Comparison of ENCODE assay signal across 1 cellular context in genomic region chr19:54189668-54190502, GRCh38.
TF ChIP-seq lines count a peak whose summit lies in the region.

No MANE protein-coding gene starts in this region.

TF ChIP-seq in K562, 482 proteins besides CTCF, POLR2A, EP300 and RAD21 (continued from another document and continues in another):
- no peak for TF ChIP-seq SETDB1 (IDR thresholded peaks at IDR 0.05; ENCODE audit: low read length)
- TF ChIP-seq ZNF12 (CRISPR knock-in tag; IDR thresholded peaks at IDR 0.05), result no peak
- TF ChIP-seq KDM5B (IDR thresholded peaks at IDR 0.05; ENCODE audit: insufficient replicate concordance, low read depth, low read length), result peak; percentile 28
- TF ChIP-seq E2F8 (IDR thresholded peaks at IDR 0.05; ENCODE audit: low read depth, partially characterized antibody), result peak; percentile 74
- TF ChIP-seq FOS (IDR thresholded peaks at IDR 0.05; ENCODE audit: extremely low read depth, insufficient read length), result no peak
- TF ChIP-seq ZBTB43 (CRISPR knock-in tag; IDR thresholded peaks at IDR 0.05), result no peak
- no peak for TF ChIP-seq BMI1 (IDR thresholded peaks at IDR 0.05; ENCODE audit: low read length)
- no peak for TF ChIP-seq ZNF717 (CRISPR knock-in tag; IDR thresholded peaks at IDR 0.05)
- 0 out of 4 replicates have a peak, but pooled peaks of 1 of the 2 experiments have one; percentile 35 for TF ChIP-seq SIN3A (IDR thresholded peaks at IDR 0.05; ENCODE audit: borderline replicate concordance in 2 of 2, control insufficient read depth in 1 of 2, low read depth in 2 of 2, low read length in 2 of 2)
- TF ChIP-seq KDM1A (IDR thresholded peaks at IDR 0.05), result no peak
- TF ChIP-seq POLR2H (tag; IDR thresholded peaks at IDR 0.05; ENCODE audit: low read depth), result peak; percentile 74
- TF ChIP-seq PHF8 (IDR thresholded peaks at IDR 0.05; ENCODE audit: borderline replicate concordance, low read length), result peak; percentile 77; the same call in 1 of the 2 replicates
- TF ChIP-seq ZNF507 (tag; conservative IDR thresholded peaks at IDR 0.05), result no peak
- TF ChIP-seq ZNF232 (CRISPR knock-in tag; IDR thresholded peaks at IDR 0.05), result no peak
- TF ChIP-seq ZNF140 (CRISPR knock-in tag; IDR thresholded peaks at IDR 0.05), result no peak
- peak; percentile 77; the same call in 1 of the 2 replicates for TF ChIP-seq SPI1 (IDR thresholded peaks at IDR 0.05; ENCODE audit: borderline replicate concordance, low read depth, low read length)
- TF ChIP-seq NFRKB (IDR thresholded peaks at IDR 0.05; ENCODE audit: low read depth), result 0 out of 2 replicates have a peak, but pooled peaks have one; percentile 61
- no peak for TF ChIP-seq HMBOX1 (IDR thresholded peaks at IDR 0.05)
- TF ChIP-seq MCM5 (IDR thresholded peaks at IDR 0.05; ENCODE audit: low read depth), result no peak
- peak in 1 of 2 experiments; percentile 57; a peak in 1 of 4 replicates for TF ChIP-seq SRF (CRISPR knock-in tag; IDR thresholded peaks at IDR 0.05)
- TF ChIP-seq ZNF512 (tag; IDR thresholded peaks at IDR 0.05), result no peak
- 0 out of 2 replicates have a peak, but pooled peaks have one; percentile 62 for TF ChIP-seq THRB (CRISPR knock-in tag; conservative IDR thresholded peaks at IDR 0.05)
- TF ChIP-seq THRAP3 (IDR thresholded peaks at IDR 0.05; ENCODE audit: borderline replicate concordance), result no peak
- TF ChIP-seq PTTG1 (tag; IDR thresholded peaks at IDR 0.05; ENCODE audit: low read depth), result no peak
- 0 out of 2 replicates have a peak, but pooled peaks have one; percentile 6 for TF ChIP-seq XRCC5 (IDR thresholded peaks at IDR 0.05; ENCODE audit: low read depth, low read length)
- TF ChIP-seq ZNF23 (CRISPR knock-in tag; IDR thresholded peaks at IDR 0.05), result no peak
- TF ChIP-seq ZFP1 (CRISPR knock-in tag; IDR thresholded peaks at IDR 0.05), result no peak
- no peak for TF ChIP-seq CBFA2T2 (conservative IDR thresholded peaks at IDR 0.05)
- TF ChIP-seq CCNT2 (IDR thresholded peaks at IDR 0.05; ENCODE audit: borderline replicate concordance, extremely low read depth, insufficient read length, low read depth, low read length), result peak; percentile 47
- no peak for TF ChIP-seq PML (IDR thresholded peaks at IDR 0.05; ENCODE audit: low read length)
- TF ChIP-seq RHOXF2B (CRISPR knock-in tag; conservative IDR thresholded peaks at IDR 0.05), result no peak
- no peak for TF ChIP-seq RBM34 (IDR thresholded peaks at IDR 0.05; ENCODE audit: borderline replicate concordance, insufficient read depth, low read length)
- no peak for TF ChIP-seq FUS (optimal IDR thresholded peaks at IDR 0.05; ENCODE audit: low read depth, low read length)
- TF ChIP-seq NR2C2 (CRISPR knock-in tag; IDR thresholded peaks at IDR 0.05), result no peak
- peak; percentile 40; the same call in 1 of the 2 replicates for TF ChIP-seq NR2C2 (tag; IDR thresholded peaks at IDR 0.05)
- TF ChIP-seq ZBTB8A (IDR thresholded peaks at IDR 0.05; ENCODE audit: partially characterized antibody), result no peak
- no peak for TF ChIP-seq RBM14 (IDR thresholded peaks at IDR 0.05; ENCODE audit: borderline replicate concordance, insufficient read depth, low read depth, low read length)
- no peak for TF ChIP-seq MYNN (IDR thresholded peaks at IDR 0.05)
- TF ChIP-seq MYNN (CRISPR knock-in tag; IDR thresholded peaks at IDR 0.05), result no peak
- TF ChIP-seq ZNF311 (CRISPR knock-in tag; IDR thresholded peaks at IDR 0.05), result no peak
- TF ChIP-seq ZFP91 (CRISPR knock-in tag; IDR thresholded peaks at IDR 0.05), result peak; percentile 48; the same call in 1 of the 2 replicates
- peak; percentile 36; the same call in 1 of the 2 replicates for TF ChIP-seq MBD2 (IDR thresholded peaks at IDR 0.05; ENCODE audit: borderline replicate concordance, low read depth)
- peak; percentile 88 for TF ChIP-seq CXXC5 (CRISPR knock-in tag; IDR thresholded peaks at IDR 0.05)
- peak; percentile 78; the same call in 1 of the 2 replicates for TF ChIP-seq MTA3 (IDR thresholded peaks at IDR 0.05; ENCODE audit: borderline replicate concordance)
- peak; percentile 66; the same call in 1 of the 2 replicates for TF ChIP-seq DPF2 (IDR thresholded peaks at IDR 0.05)
- TF ChIP-seq ZNF239 (CRISPR knock-in tag; IDR thresholded peaks at IDR 0.05), result no peak
- TF ChIP-seq ADNP (tag; IDR thresholded peaks at IDR 0.05), result no peak
- TF ChIP-seq ZNF124 (CRISPR knock-in tag; IDR thresholded peaks at IDR 0.05), result no peak
- peak; percentile 66 for TF ChIP-seq CREB1 (IDR thresholded peaks at IDR 0.05)
- peak; percentile 77 for TF ChIP-seq CREB1 (CRISPR knock-in tag; IDR thresholded peaks at IDR 0.05)
- TF ChIP-seq MCM2 (IDR thresholded peaks at IDR 0.05; ENCODE audit: low read depth), result no peak
- TF ChIP-seq TCF3 (CRISPR knock-in tag; IDR thresholded peaks at IDR 0.05), result no peak
- no peak for TF ChIP-seq XRCC3 (IDR thresholded peaks at IDR 0.05)
- peak; percentile 23 for TF ChIP-seq HMGN3 (IDR thresholded peaks at IDR 0.05; ENCODE audit: borderline replicate concordance, extremely low read depth, insufficient read length, low read depth, low read length)
- no peak for TF ChIP-seq HOMEZ (CRISPR knock-in tag; IDR thresholded peaks at IDR 0.05)
- no peak for TF ChIP-seq TSHZ1 (CRISPR knock-in tag; IDR thresholded peaks at IDR 0.05)
- peak; percentile 43; the same call in 1 of the 2 replicates for TF ChIP-seq CREB3L1 (IDR thresholded peaks at IDR 0.05; ENCODE audit: borderline replicate concordance, low read depth)
- TF ChIP-seq NFIC (IDR thresholded peaks at IDR 0.05), result 0 out of 2 replicates have a peak, but pooled peaks have one; percentile 9
